Comparison of ENCODE assay signal across 10 cellular contexts in the genomic region with DNA sequence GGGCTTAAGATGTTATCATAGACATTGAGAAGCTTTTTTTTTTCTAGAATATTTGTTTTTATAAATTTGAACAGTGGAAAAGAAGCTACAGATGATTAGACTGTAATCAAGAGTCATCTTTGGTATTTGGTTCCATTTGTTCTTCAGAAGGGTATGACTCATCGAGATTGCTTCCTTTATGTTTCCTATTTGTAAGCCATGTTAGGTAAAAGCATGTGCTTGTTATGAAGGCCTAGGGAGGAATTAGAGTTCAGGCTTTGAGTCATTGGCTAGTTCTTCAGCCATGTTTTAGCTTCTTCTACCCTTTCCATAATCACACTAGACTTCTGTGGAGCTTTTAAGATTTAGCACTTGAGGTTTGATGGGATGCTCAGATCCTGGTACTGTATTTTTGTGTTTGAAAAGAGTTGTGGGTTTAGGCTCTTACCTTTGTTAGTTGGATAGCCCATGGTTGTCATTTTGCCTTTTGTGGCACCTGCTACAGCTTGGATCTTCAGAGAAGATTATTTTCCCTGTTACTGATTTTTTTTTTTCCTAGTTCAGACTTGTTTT. TPM values are rescaled to one million over a fixed set of nuclear protein-coding genes. Genes with fewer than 3 reads are reported as not detected.
DNase-seq lines count a peak whose midpoint lies in the region; ATAC-seq and TF ChIP-seq lines count a peak whose summit lies in the region.
"Had no signal": no experiment of that assay in that cellular context is flagged by ENCODE, and none has a peak within 500 bp of the region (broad histone marks: within the 10 kb centered on the region; RNA-seq: fewer than 3 reads in every experiment).

No MANE protein-coding gene starts in this region.

- peaks cover 0 to 4% of the 10 kb centered on the region in 2 donors for H3K4me1 ChIP-seq in muscle layer of duodenum (ENCODE audit: control insufficient read depth in 1 of 2, insufficient read depth in 2 of 2, low read length in 2 of 2)

- ATAC-seq in HG03045 (IDR thresholded peaks at IDR 0.05; ENCODE audit: unreplicated experiment), result no peak
- no peak for ATAC-seq in GM19452 (IDR thresholded peaks at IDR 0.05; ENCODE audit: unreplicated experiment)

- H3K27me3 ChIP-seq in BJ (ENCODE audit: control insufficient read depth, insufficient read depth, low read length) (no peaks in the 10 kb centered on the region), muscle layer of duodenum (ENCODE audit: low read depth, low read length) (no peaks in the 10 kb centered on the region)

- POLR2A ChIA-PET in BJ (lab: Charles Lee), result interaction anchor here (0.6 to 0.7 kb wide), 2 partner anchors 19 to 112 kb away, joined by 4 to 14 read pairs; a partner anchor contains a TSS

- TF ChIP-seq CTCF in BJ (IDR thresholded peaks at IDR 0.05; ENCODE audit: insufficient read depth, low read depth, low read length) (no peak), astrocyte of the spinal cord (IDR thresholded peaks at IDR 0.05; ENCODE audit: low read depth, low read length) (no peak)

- no peaks in the 10 kb centered on the region for H3K9me3 ChIP-seq in muscle layer of duodenum (ENCODE audit: control insufficient read depth in 1 of 2, low read length in 2 of 2)

- H3K4me3 ChIP-seq in BJ (ENCODE audit: low read depth, low read length) (no peak overlapping the region), astrocyte of the spinal cord (ENCODE audit: low read depth, low read length) (no peak overlapping the region), muscle layer of duodenum (ENCODE audit: low read depth in 1 of 2, low read length in 2 of 2) (no peak overlapping the region)
- H3K4me3 ChIP-seq: lung had no signal

- CTCF ChIA-PET in BJ (lab: Yijun Ruan, JAX), result interaction anchor here (1.3 to 5.3 kb wide), 4 partner anchors 47 to 103 kb away, joined by 4 to 40 read pairs (median 7); no protein-coding TSS in a partner anchor

- H3K36me3 ChIP-seq in BJ (ENCODE audit: control insufficient read depth, insufficient read depth, low read length) (peaks cover 4% of the 10 kb centered on the region), muscle layer of duodenum (ENCODE audit: control insufficient read depth in 1 of 2, insufficient read depth in 2 of 2, low read length in 2 of 2) (peaks cover 13 to 24% of the 10 kb centered on the region in 2 donors)

- DNase-seq in BJ (ENCODE audit: low read depth) (peak; percentile 57), HT1080 (ENCODE audit: low read depth) (peak; percentile 84), astrocyte of the spinal cord (ENCODE audit: low read depth, low spot score) (peak; percentile 82), cerebellum (ENCODE audit: low spot score) (no peak), ACHN (no peak)

- H3K27ac ChIP-seq in muscle layer of duodenum (ENCODE audit: low read length), result peak overlapping the region; percentile 74
- H3K27ac ChIP-seq: KMS-11 had no signal

- in situ Hi-C loops in astrocyte of the spinal cord (cut with HindIII; ENCODE audit: low sequenced_read_pairs) (no loop called here), ACHN (cut with HindIII; ENCODE audit: low pct_ligation_motif_present, low pct_unique_long_range_greater_than_20kb, low sequenced_read_pairs) (no loop called here)

RNA-seq across cellular contexts. Expression of a gene that starts 44.3 kb away (rescaled TPM):
- polyA plus RNA-seq in BJ (2011; rRNA removed), result 11.4 and 12.6 TPM in 2 replicates
- 10.8 and 11.6 TPM in 2 replicates for polyA minus RNA-seq in BJ (2011; rRNA and poly(A)+ RNA removed)
- total RNA-seq in HT1080 (2014; rRNA removed; shearing (Covaris generic)), result 15.8 and 18.1 TPM in 2 replicates
- polyA plus RNA-seq in HT1080 (2015; cell fraction: cytosol; rRNA removed), result 13.7 and 15.4 TPM in 2 replicates
- 28.4 and 32.7 TPM in 2 replicates for polyA plus RNA-seq in HT1080 (2015; cell fraction: nucleus; rRNA removed)
- total RNA-seq in cerebellum, result 20.8 TPM

Comparison
In these comparisons a context has a peak if more than half of its experiments do, and no peak if none do; other contexts are left out.
1. DNase-seq: peak in BJ (single experiment), HT1080 (single experiment) and astrocyte of the spinal cord (single experiment); none in cerebellum (single experiment) and ACHN (single experiment).